ENCODE assay signal across 6 cellular contexts in the genomic region with DNA sequence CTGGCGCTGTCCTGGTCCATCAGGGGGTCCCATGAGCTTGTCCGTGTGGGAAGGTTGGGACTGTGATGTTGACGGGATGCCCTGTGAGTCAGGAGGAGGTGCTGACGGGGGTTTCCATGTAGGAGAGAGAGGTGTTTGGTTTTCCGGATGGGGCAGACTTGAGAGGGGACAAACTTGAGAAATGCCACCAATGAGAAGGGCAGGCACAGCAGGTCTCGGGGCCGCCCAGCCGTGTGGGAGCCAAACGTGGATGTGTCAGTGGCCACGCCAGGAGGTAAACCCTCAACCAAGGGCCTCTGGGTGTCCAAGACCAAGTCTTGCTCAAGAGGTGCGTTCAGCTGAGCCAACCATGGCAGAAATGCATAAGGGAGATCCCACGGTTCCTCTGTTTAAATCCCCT.
DNase-seq lines count a peak whose midpoint lies in the region; ATAC-seq and TF ChIP-seq lines count a peak whose summit lies in the region.
"Not testable (repeated sequence)": the region's sequence is repeated elsewhere in the genome, so short reads cannot be mapped to it uniquely, and the experiment has no call there.

No MANE protein-coding gene starts in this region.

- not testable (repeated sequence) for H2BK5ac ChIP-seq in neuronal stem cell (ENCODE audit: low read length)

- H3K9me3 Mint-ChIP-seq in T-helper 1 cell treated with Interleukin-12 subunit alpha and Interleukin-12 subunit beta and Interleukin-4 antibody, amounts not matched to agents 30 μg/mL and 1 μg/mL, for 36 hours; activated B cell treated with CpG ODN at 0.5 μM for 24 hours; activated naive CD4-positive, alpha-beta T cell treated with anti-CD3 and anti-CD28 coated beads, Interleukin-2, amount 10 ng/mL, durations not matched to agents 7 days and 5 days; brain; nephron: not testable (repeated sequence)

- H3K27me3 Mint-ChIP-seq in T-helper 1 cell treated with Interleukin-12 subunit alpha and Interleukin-12 subunit beta and Interleukin-4 antibody, amounts not matched to agents 30 μg/mL and 1 μg/mL, for 36 hours (ENCODE audit: low read depth); activated B cell treated with CpG ODN at 0.5 μM for 24 hours; activated naive CD4-positive, alpha-beta T cell treated with anti-CD3 and anti-CD28 coated beads, Interleukin-2, amount 10 ng/mL, durations not matched to agents 7 days and 5 days; brain; nephron (ENCODE audit: low read depth): not testable (repeated sequence)

- peak overlapping the region; percentile 21 for H3K14ac ChIP-seq in neuronal stem cell (ENCODE audit: low read length)

- H3K36me3 Mint-ChIP-seq in T-helper 1 cell treated with Interleukin-12 subunit alpha and Interleukin-12 subunit beta and Interleukin-4 antibody, amounts not matched to agents 30 μg/mL and 1 μg/mL, for 36 hours (ENCODE audit: low read depth); activated B cell treated with CpG ODN at 0.5 μM for 24 hours (ENCODE audit: low read depth); activated naive CD4-positive, alpha-beta T cell treated with anti-CD3 and anti-CD28 coated beads, Interleukin-2, amount 10 ng/mL, durations not matched to agents 7 days and 5 days; brain; nephron (ENCODE audit: low read depth): not testable (repeated sequence)

- not testable (repeated sequence) for H3K4ac ChIP-seq in neuronal stem cell (ENCODE audit: low read length)

- POLR2A ChIA-PET in activated B cell treated with CpG ODN at 0.5 μM for 24 hours (lab: Charles Lee): not testable (repeated sequence)

- not testable (repeated sequence) for H3K27me3 ChIP-seq in neuronal stem cell (ENCODE audit: control insufficient read depth in 3 of 3, insufficient read depth in 3 of 3, low read depth in 1 of 3, low read length in 3 of 3)

- not testable (repeated sequence) for TF ChIP-seq CTCF in activated B cell treated with CpG ODN at 0.5 μM for 24 hours (IDR thresholded peaks at IDR 0.05); brain (conservative IDR thresholded peaks at IDR 0.05); nephron (IDR thresholded peaks at IDR 0.05; ENCODE audit: unreplicated experiment in 3 of 3)

- H3K4me2 ChIP-seq in neuronal stem cell (ENCODE audit: insufficient read depth, low read length, poor library complexity, severe bottlenecking): not testable (repeated sequence)

- H3K23ac ChIP-seq in neuronal stem cell (ENCODE audit: low read depth, low read length, poor library complexity): not testable (repeated sequence)

- H4K91ac ChIP-seq in neuronal stem cell (ENCODE audit: low read depth, low read length, poor library complexity): not testable (repeated sequence)

- not testable (repeated sequence) for H3K9me3 ChIP-seq in neuronal stem cell (replicated peaks in 1 of 2; ENCODE audit: control insufficient read depth in 2 of 2, insufficient read depth in 1 of 2, low read depth in 1 of 2, low read length in 2 of 2)

- not testable (repeated sequence) for DNase-seq in activated B cell treated with CpG ODN at 0.5 μM for 24 hours; activated naive CD4-positive, alpha-beta T cell treated with anti-CD3 and anti-CD28 coated beads, Interleukin-2, amount 10 ng/mL, durations not matched to agents 7 days and 5 days; neuronal stem cell (ENCODE audit: low spot score)

- not testable (repeated sequence) for H3K79me1 ChIP-seq in neuronal stem cell (ENCODE audit: low read depth, low read length)

- not testable (repeated sequence) for ATAC-seq in activated B cell treated with CpG ODN at 0.5 μM for 24 hours (ENCODE audit: low read depth)

- not testable (repeated sequence) for H2BK120ac ChIP-seq in neuronal stem cell (ENCODE audit: low read depth, low read length)

- H3K9ac ChIP-seq in neuronal stem cell (ENCODE audit: low read depth, low read length, poor library complexity): not testable (repeated sequence)

- H3K27ac Mint-ChIP-seq in T-helper 1 cell treated with Interleukin-12 subunit alpha and Interleukin-12 subunit beta and Interleukin-4 antibody, amounts not matched to agents 30 μg/mL and 1 μg/mL, for 36 hours: peak overlapping the region; percentile 31
- H3K27ac Mint-ChIP-seq in activated B cell treated with CpG ODN at 0.5 μM for 24 hours (peak overlapping the region; percentile 46), brain (peak overlapping the region in 1 of 5 experiments; percentile 43)
- peak overlapping the region; percentile 64 for H3K27ac Mint-ChIP-seq in activated naive CD4-positive, alpha-beta T cell treated with anti-CD3 and anti-CD28 coated beads, Interleukin-2, amount 10 ng/mL, durations not matched to agents 7 days and 5 days
- not testable (repeated sequence) for H3K27ac Mint-ChIP-seq in nephron

- intact Hi-C loops in activated B cell treated with CpG ODN at 0.5 μM for 24 hours (cut with micrococcal nuclease): not testable (repeated sequence)

- not testable (repeated sequence) for H3K4me1 Mint-ChIP-seq in T-helper 1 cell treated with Interleukin-12 subunit alpha and Interleukin-12 subunit beta and Interleukin-4 antibody, amounts not matched to agents 30 μg/mL and 1 μg/mL, for 36 hours (ENCODE audit: low read depth); activated B cell treated with CpG ODN at 0.5 μM for 24 hours; activated naive CD4-positive, alpha-beta T cell treated with anti-CD3 and anti-CD28 coated beads, Interleukin-2, amount 10 ng/mL, durations not matched to agents 7 days and 5 days
- H3K4me1 Mint-ChIP-seq in brain (peaks cover 18% of the 10 kb centered on the region), nephron (peaks cover 10% of the 10 kb centered on the region)

- not testable (repeated sequence) for H4K8ac ChIP-seq in neuronal stem cell (ENCODE audit: low read depth, low read length)

- WGBS in neuronal stem cell (ENCODE audit: extremely low coverage in 2 of 2, insufficient read length in 2 of 2, insufficient replicate concordance in 1 of 2), 2 donors: no CpG with 5 or more reads among the region's 12 CpGs

- not testable (repeated sequence) for H2BK15ac ChIP-seq in neuronal stem cell (ENCODE audit: low read length)

- H2BK12ac ChIP-seq in neuronal stem cell (ENCODE audit: low read length): not testable (repeated sequence)

- H3K36me3 ChIP-seq in neuronal stem cell (replicated peaks in 1 of 2; ENCODE audit: control insufficient read depth in 2 of 2, insufficient read depth in 2 of 2, low read length in 2 of 2): not testable (repeated sequence)

- H3K18ac ChIP-seq in neuronal stem cell (ENCODE audit: low read length): not testable (repeated sequence)

- H3K4me1 ChIP-seq in neuronal stem cell (ENCODE audit: control insufficient read depth in 2 of 2, insufficient read depth in 1 of 2, low read depth in 1 of 2, low read length in 2 of 2): not testable (repeated sequence)

- H3K4me3 ChIP-seq in neuronal stem cell (ENCODE audit: low read length in 2 of 2): not testable (repeated sequence)

- not testable (repeated sequence) for H2AFZ ChIP-seq in neuronal stem cell (ENCODE audit: low read length)

- not testable (repeated sequence) for H3K4me3 Mint-ChIP-seq in T-helper 1 cell treated with Interleukin-12 subunit alpha and Interleukin-12 subunit beta and Interleukin-4 antibody, amounts not matched to agents 30 μg/mL and 1 μg/mL, for 36 hours; activated B cell treated with CpG ODN at 0.5 μM for 24 hours; activated naive CD4-positive, alpha-beta T cell treated with anti-CD3 and anti-CD28 coated beads, Interleukin-2, amount 10 ng/mL, durations not matched to agents 7 days and 5 days
- peak overlapping the region; percentile 10 to 79 (median 30) for H3K4me3 Mint-ChIP-seq in brain
- peak overlapping the region; percentile 54 to 64 (median 63) for H3K4me3 Mint-ChIP-seq in nephron

- not testable (repeated sequence) for H3K27ac ChIP-seq in neuronal stem cell (replicated peaks; ENCODE audit: low read length)

- not testable (repeated sequence) for H2AK5ac ChIP-seq in neuronal stem cell (ENCODE audit: low read depth, low read length)

- CTCF ChIA-PET in activated B cell treated with CpG ODN at 0.5 μM for 24 hours (lab: Charles Lee): not testable (repeated sequence)
- CTCF ChIA-PET in activated naive CD4-positive, alpha-beta T cell treated with anti-CD3 and anti-CD28 coated beads, Interleukin-2, amount 10 ng/mL, durations not matched to agents 7 days and 5 days (lab: Charles Lee): interaction anchor here (4.2 kb wide), 1 partner anchor 31 kb away, joined by 30 read pairs; no protein-coding TSS in a partner anchor
